Comparison of ENCODE assay signal across 1 cellular context in genomic region chr13:113664751-113665581, GRCh38.
TF ChIP-seq lines count a peak whose summit lies in the region.

No MANE protein-coding gene starts in this region.

TF ChIP-seq in IMR-90, 13 proteins besides CTCF, POLR2A, EP300 and RAD21:
- TF ChIP-seq FOS (IDR thresholded peaks at IDR 0.05; ENCODE audit: low read depth, low read length) (no peak), SMC3 (IDR thresholded peaks at IDR 0.05; ENCODE audit: low read depth, low read length) (no peak), MAZ (IDR thresholded peaks at IDR 0.05; ENCODE audit: borderline replicate concordance, low read depth, low read length) (no peak), RFX5 (IDR thresholded peaks at IDR 0.05; ENCODE audit: low read depth, low read length) (no peak), USF2 (IDR thresholded peaks at IDR 0.05; ENCODE audit: low read depth, low read length) (no peak), MAFK (IDR thresholded peaks at IDR 0.05; ENCODE audit: low read depth, low read length) (no peak)
TF ChIP-seq in IMR-90: peak in this region for 0.
